8 cellular contexts compared by ENCODE assay signal in genomic region chr11:6321961-6322362, GRCh38. TPM values are rescaled to one million over a fixed set of nuclear protein-coding genes. Genes with fewer than 3 reads are reported as not detected.
DNase-seq lines count a peak whose midpoint lies in the region; ATAC-seq and TF ChIP-seq lines count a peak whose summit lies in the region.

No MANE protein-coding gene starts in this region.

- TF ChIP-seq CTCF in MCF 10A (IDR thresholded peaks at IDR 0.05; ENCODE audit: unreplicated experiment) (no peak), nephron progenitor cell (IDR thresholded peaks at IDR 0.05) (no peak)

- no TSS peak for BruUV-seq in MCF 10A (replicated peaks; lab: Mats Ljungman, UMichigan)

- DNase-seq in COLO829 (ENCODE audit: low spot score) (peak; percentile 90), NCI-H146 (lab: John Stamatoyannopoulos, UW) (peak; percentile 78), MCF 10A (ENCODE audit: unreplicated experiment) (peak; percentile 64), nephron progenitor cell (no peak), OCI-M1 (lab: John Stamatoyannopoulos, UW) (no peak), HuH-7.5 (ENCODE audit: low spot score) (no peak), NCI-H446 (lab: John Stamatoyannopoulos, UW) (no peak)

- intact Hi-C loops in MCF 10A (cut with micrococcal nuclease): no loop called here

- H3K9me3 Mint-ChIP-seq in MCF 10A (ENCODE audit: unreplicated experiment): no peaks in the 10 kb centered on the region
- no peaks in the 10 kb centered on the region for H3K9me3 Mint-ChIP-seq in nephron progenitor cell

- no peaks in the 10 kb centered on the region for H3K27me3 Mint-ChIP-seq in MCF 10A (ENCODE audit: insufficient read depth, unreplicated experiment)
- peaks cover 14% of the 10 kb centered on the region for H3K27me3 Mint-ChIP-seq in nephron progenitor cell (ENCODE audit: low read depth, poor library complexity)

- CTCF ChIA-PET in MCF 10A (lab: Yijun Ruan, JAX): interaction anchor here (0.6 to 17.9 kb wide), 18 partner anchors 10 to 1996 kb away, joined by 3 to 185 read pairs (median 4); partner anchors contain the start of gene MRPL17

- peaks cover 7% of the 10 kb centered on the region for H3K36me3 Mint-ChIP-seq in MCF 10A (ENCODE audit: insufficient read depth, unreplicated experiment)
- H3K36me3 Mint-ChIP-seq in nephron progenitor cell (ENCODE audit: low read depth): no peaks in the 10 kb centered on the region

- H3K27ac Mint-ChIP-seq in MCF 10A (ENCODE audit: low read depth, unreplicated experiment): peak overlapping the region; percentile 97
- H3K27ac Mint-ChIP-seq in nephron progenitor cell: peak overlapping the region; percentile 72

- H3K4me1 Mint-ChIP-seq in MCF 10A (ENCODE audit: insufficient read depth, unreplicated experiment): peaks cover 36% of the 10 kb centered on the region
- peaks cover 40% of the 10 kb centered on the region for H3K4me1 Mint-ChIP-seq in nephron progenitor cell

- no peak for ATAC-seq in HG03469 (IDR thresholded peaks at IDR 0.05; ENCODE audit: unreplicated experiment)

- POLR2A ChIA-PET in MCF 10A (lab: Yijun Ruan, JAX): interaction anchor here (0.7 to 6.3 kb wide), 6 partner anchors 15 to 296 kb away, joined by 3 to 59 read pairs (median 6); partner anchors contain the start of gene FHIP1B

- H3K4me3 Mint-ChIP-seq in MCF 10A (ENCODE audit: unreplicated experiment): peak overlapping the region; percentile 86
- peak overlapping the region; percentile 28 for H3K4me3 Mint-ChIP-seq in nephron progenitor cell

RNA-seq across cellular contexts. Expression of gene CAVIN3, which starts 1.7 kb away (rescaled TPM):
- 69.9 and 89.5 TPM in 2 replicates for total RNA-seq in MCF 10A (2022)

Comparison
In these comparisons a context has a peak if more than half of its experiments do, and no peak if none do; other contexts are left out.
1. DNase-seq: peak in COLO829 (single experiment), NCI-H146 (single experiment) and MCF 10A (single experiment); none in nephron progenitor cell (single experiment), OCI-M1 (single experiment), HuH-7.5 (single experiment) and NCI-H446 (0 of 2).